In genomic region chr19:907183-907853, GRCh38 we compare ENCODE assay signal across 1 cellular context.
A peak's percentile ranks its signal among the peaks of the same experiment; 100 is the strongest.
TF ChIP-seq lines count a peak whose summit lies in the region.

No MANE protein-coding gene starts in this region.

TF ChIP-seq in K562, 482 proteins besides CTCF, POLR2A, EP300 and RAD21 (continued from another document and continues in another):
- no peak; the same call in 1 of the 2 replicates for TF ChIP-seq ZNF121 (CRISPR knock-in tag; conservative IDR thresholded peaks at IDR 0.05)
- peak; percentile 17; the same call in 1 of the 2 replicates for TF ChIP-seq RAD51 (IDR thresholded peaks at IDR 0.05; ENCODE audit: borderline replicate concordance, low read depth)
- TF ChIP-seq RBM17 (IDR thresholded peaks at IDR 0.05; ENCODE audit: borderline replicate concordance, low read depth, low read length), result no peak
- TF ChIP-seq STAT6 (CRISPR knock-in tag; IDR thresholded peaks at IDR 0.05), result no peak
- TF ChIP-seq IFI16 (CRISPR knock-in tag; IDR thresholded peaks at IDR 0.05), result no peak
- no peak for TF ChIP-seq PBX2 (CRISPR knock-in tag; IDR thresholded peaks at IDR 0.05; ENCODE audit: low read depth)
- TF ChIP-seq PBX2 (tag; conservative IDR thresholded peaks at IDR 0.05; ENCODE audit: low read depth), result peak; percentile 52
- no peak for TF ChIP-seq SIRT6 (IDR thresholded peaks at IDR 0.05; ENCODE audit: low read depth, low read length)
- peak; percentile 42 to 59; a peak in 2 of 4 replicates for TF ChIP-seq ETV6 (IDR thresholded peaks at IDR 0.05; ENCODE audit: borderline replicate concordance in 1 of 2, low read depth in 2 of 2, low read length in 1 of 2)
- no peak for TF ChIP-seq ETV6 (CRISPR knock-in tag; IDR thresholded peaks at IDR 0.05; ENCODE audit: borderline replicate concordance)
- TF ChIP-seq THRB (CRISPR knock-in tag; conservative IDR thresholded peaks at IDR 0.05), result no peak
- no peak for TF ChIP-seq ZSCAN29 (IDR thresholded peaks at IDR 0.05)
- peak; percentile 39; the same call in 1 of the 2 replicates for TF ChIP-seq KLF6 (CRISPR knock-in tag; IDR thresholded peaks at IDR 0.05; ENCODE audit: borderline replicate concordance)
- peak in 1 of 2 experiments; percentile 76; a peak in 2 of 4 replicates for TF ChIP-seq TEAD1 (CRISPR knock-in tag; IDR thresholded peaks at IDR 0.05)
- no peak for TF ChIP-seq DEAF1 (CRISPR knock-in tag; IDR thresholded peaks at IDR 0.05)
- no peak for TF ChIP-seq NFYB (IDR thresholded peaks at IDR 0.05; ENCODE audit: extremely low read depth, insufficient read length)
- peak; percentile 70 for TF ChIP-seq EP400 (IDR thresholded peaks at IDR 0.05)
- TF ChIP-seq ZBTB1 (CRISPR knock-in tag; IDR thresholded peaks at IDR 0.05; ENCODE audit: borderline replicate concordance, low read depth), result no peak
- TF ChIP-seq SMARCA5 (IDR thresholded peaks at IDR 0.05), result peak; percentile 87; the same call in 1 of the 2 replicates
- TF ChIP-seq ZNF311 (CRISPR knock-in tag; IDR thresholded peaks at IDR 0.05), result no peak
- TF ChIP-seq FOXP4 (CRISPR knock-in tag; IDR thresholded peaks at IDR 0.05; ENCODE audit: borderline replicate concordance), result no peak
- no peak for TF ChIP-seq ZNF444 (CRISPR knock-in tag; IDR thresholded peaks at IDR 0.05)
- peak in 1 of 2 experiments; percentile 8; a peak in 1 of 4 replicates for TF ChIP-seq FOXK2 (conservative IDR thresholded peaks at IDR 0.05 in 1 of 2, IDR thresholded peaks at IDR 0.05 in 1 of 2; ENCODE audit: low read depth in 2 of 2)
- TF ChIP-seq USF1 (CRISPR knock-in tag; IDR thresholded peaks at IDR 0.05), result no peak
- no peak for TF ChIP-seq BCL6 (CRISPR knock-in tag; IDR thresholded peaks at IDR 0.05)
- peak; percentile 50 for TF ChIP-seq PCBP1 (IDR thresholded peaks at IDR 0.05; ENCODE audit: low read depth, low read length, poor library complexity, severe bottlenecking)
- no peak for TF ChIP-seq GTF2A2 (tag; IDR thresholded peaks at IDR 0.05)
- TF ChIP-seq CGGBP1 (CRISPR knock-in tag; IDR thresholded peaks at IDR 0.05), result no peak
- TF ChIP-seq ZNF696 (CRISPR knock-in tag; conservative IDR thresholded peaks at IDR 0.05), result no peak
- TF ChIP-seq POLR2H (tag; IDR thresholded peaks at IDR 0.05; ENCODE audit: low read depth), result no peak
- no peak for TF ChIP-seq HINFP (tag; conservative IDR thresholded peaks at IDR 0.05; ENCODE audit: low read depth)
- TF ChIP-seq ZBTB2 (IDR thresholded peaks at IDR 0.05), result peak; percentile 61; the same call in 1 of the 2 replicates
- TF ChIP-seq PYGO2 (tag; IDR thresholded peaks at IDR 0.05), result peak; percentile 48; the same call in 1 of the 2 replicates
- peak; percentile 46; the same call in 1 of the 2 replicates for TF ChIP-seq ZNF134 (CRISPR knock-in tag; conservative IDR thresholded peaks at IDR 0.05)
- TF ChIP-seq ZNF584 (CRISPR knock-in tag; IDR thresholded peaks at IDR 0.05; ENCODE audit: low read depth), result peak; percentile 61; the same call in 1 of the 2 replicates
- TF ChIP-seq NFATC3 (IDR thresholded peaks at IDR 0.05), result no peak
- TF ChIP-seq MTA1 (IDR thresholded peaks at IDR 0.05; ENCODE audit: borderline replicate concordance), result 0 out of 2 replicates have a peak, but pooled peaks have one; percentile 21
- peak; percentile 100 for TF ChIP-seq VEZF1 (CRISPR knock-in tag; IDR thresholded peaks at IDR 0.05)
- TF ChIP-seq DLX4 (CRISPR knock-in tag; IDR thresholded peaks at IDR 0.05), result no peak
- TF ChIP-seq TAF7 (tag; IDR thresholded peaks at IDR 0.05), result no peak
- TF ChIP-seq SP2 (IDR thresholded peaks at IDR 0.05; ENCODE audit: extremely low read depth, low read depth, low read length, poor library complexity, severe bottlenecking), result no peak
- peak; percentile 67; the same call in 1 of the 2 replicates for TF ChIP-seq MYC (IDR thresholded peaks at IDR 0.05; ENCODE audit: low read depth, low read length)
- no peak for TF ChIP-seq MYC (CRISPR knock-in tag; IDR thresholded peaks at IDR 0.05; ENCODE audit: borderline replicate concordance, low read depth)
- no peak for TF ChIP-seq RBM39 (optimal IDR thresholded peaks at IDR 0.05; ENCODE audit: low read depth, low read length)
- no peak for TF ChIP-seq ZNF124 (CRISPR knock-in tag; IDR thresholded peaks at IDR 0.05)
- TF ChIP-seq ATF1 (CRISPR knock-in tag; IDR thresholded peaks at IDR 0.05), result no peak
- peak; percentile 90 for TF ChIP-seq ATF1 (tag; IDR thresholded peaks at IDR 0.05)
- no peak for TF ChIP-seq TCF7L2 (IDR thresholded peaks at IDR 0.05; ENCODE audit: low read depth, low read length)
- TF ChIP-seq ZFX (CRISPR knock-in tag; IDR thresholded peaks at IDR 0.05), result peak; percentile 81
- TF ChIP-seq SP1 (CRISPR knock-in tag; IDR thresholded peaks at IDR 0.05), result peak; percentile 91
- peak in 1 of 2 experiments; percentile 76; a peak in 1 of 4 replicates for TF ChIP-seq ARNT (IDR thresholded peaks at IDR 0.05)
- peak; percentile 48 for TF ChIP-seq NBN (IDR thresholded peaks at IDR 0.05; ENCODE audit: low read depth)
